8 cellular contexts compared by ENCODE assay signal in genomic region chr19:39792999-39793546, GRCh38. TPM values are rescaled to one million over a fixed set of nuclear protein-coding genes. Genes with fewer than 3 reads are reported as not detected.
DNase-seq lines count a peak whose midpoint lies in the region; ATAC-seq and TF ChIP-seq lines count a peak whose summit lies in the region.

No MANE protein-coding gene starts in this region.

- peak; percentile 82 for DNase-seq in BE2C
- DNase-seq in M059J (ENCODE audit: low read depth): peak; percentile 71
- DNase-seq in SJSA1 (ENCODE audit: low read depth in 1 of 2, low spot score in 2 of 2): peak; percentile 63 to 71
- DNase-seq in activated naive CD4-positive, alpha-beta T cell (lab: John Stamatoyannopoulos, UW): peak; percentile 41 to 66 (median 58)
- peak; percentile 78 for DNase-seq in stomach

- TF ChIP-seq EP300 in gastroesophageal sphincter (IDR thresholded peaks at IDR 0.05) (no peak), stomach (IDR thresholded peaks at IDR 0.05) (no peak)

- TF ChIP-seq POLR2A in gastroesophageal sphincter (IDR thresholded peaks at IDR 0.05) (no peak), stomach (IDR thresholded peaks at IDR 0.05) (no peak)

- no peaks in the 10 kb centered on the region for H3K4me1 ChIP-seq in BE2C
- H3K4me1 ChIP-seq in SJSA1 (replicated peaks): no peaks in the 10 kb centered on the region
- peaks cover 0 to 7% (median 0%) of the 10 kb centered on the region in 3 donors for H3K4me1 ChIP-seq in gastroesophageal sphincter
- H3K4me1 ChIP-seq in neutrophil (ENCODE audit: control insufficient read depth in 1 of 2, insufficient read depth in 1 of 2, low read depth in 1 of 2, low read length in 1 of 2): peaks cover 0 to 5% of the 10 kb centered on the region in 2 experiments
- H3K4me1 ChIP-seq in stomach: no peaks in the 10 kb centered on the region

- no peaks in the 10 kb centered on the region for H3K9me3 ChIP-seq in BE2C
- H3K9me3 ChIP-seq in SJSA1 (replicated peaks): peaks cover 5% of the 10 kb centered on the region
- peaks cover 0 to 10% (median 0%) of the 10 kb centered on the region in 3 donors for H3K9me3 ChIP-seq in gastroesophageal sphincter
- H3K9me3 ChIP-seq in neutrophil: peaks cover 4% of the 10 kb centered on the region
- peaks cover 0 to 9% (median 5%) of the 10 kb centered on the region in 4 donors for H3K9me3 ChIP-seq in stomach

- ATAC-seq in GM21381 (IDR thresholded peaks at IDR 0.05; ENCODE audit: unreplicated experiment): peak; percentile 66
- peak; percentile 96 for ATAC-seq in gastroesophageal sphincter

- peak; percentile 95 for TF ChIP-seq CTCF in BE2C (IDR thresholded peaks at IDR 0.05; ENCODE audit: low read depth, low read length)
- TF ChIP-seq CTCF in gastroesophageal sphincter (IDR thresholded peaks at IDR 0.05): peak; percentile 74 to 93 (median 78)
- TF ChIP-seq CTCF in neutrophil (IDR thresholded peaks at IDR 0.05): peak; percentile 64
- peak in 5 of 7 experiments; percentile 72 to 91 (median 83) for TF ChIP-seq CTCF in stomach (IDR thresholded peaks at IDR 0.05)

- H3K27ac ChIP-seq in SJSA1 (no peak overlapping the region), gastroesophageal sphincter (no peak overlapping the region), neutrophil (no peak overlapping the region), stomach (no peak overlapping the region)

- 0% methylated on average over 7 to 9 of the region's 17 CpGs for WGBS in gastroesophageal sphincter (ENCODE audit: low coverage in 1 of 2), 2 donors
- 0 to 2% (median 1%) methylated on average over 16 to 17 of the region's 17 CpGs for WGBS in stomach, 5 donors

- intact Hi-C loops in stomach (cut with DNase I; ENCODE audit: low total_unique reads): no loop called here

- H3K4me3 ChIP-seq in BE2C (ENCODE audit: low read depth, low read length) (peak overlapping the region; percentile 68), SJSA1 (peak overlapping the region; percentile 32), gastroesophageal sphincter (peak overlapping the region; percentile 35 to 52), neutrophil (ENCODE audit: low read depth in 1 of 2, low read length in 1 of 2) (peak overlapping the region; percentile 39 to 42), stomach (peak overlapping the region; percentile 40 to 62 (median 48))

- H3K27me3 ChIP-seq in BE2C (peaks cover 19% of the 10 kb centered on the region; the same call in 1 of the 2 replicates), SJSA1 (replicated peaks) (peaks cover 25% of the 10 kb centered on the region), gastroesophageal sphincter (peaks cover 18% of the 10 kb centered on the region), neutrophil (peaks cover 24% of the 10 kb centered on the region), stomach (peaks cover 0 to 13% (median 7%) of the 10 kb centered on the region in 3 donors)

- H3K36me3 ChIP-seq in BE2C (no peaks in the 10 kb centered on the region), SJSA1 (no peaks in the 10 kb centered on the region), gastroesophageal sphincter (no peaks in the 10 kb centered on the region), neutrophil (no peaks in the 10 kb centered on the region), stomach (no peaks in the 10 kb centered on the region)

RNA-seq across cellular contexts. Expression of gene LEUTX, which starts 14.4 kb away (rescaled TPM):
- polyA plus RNA-seq in BE2C (2012; ENCODE audit: insufficient read depth, insufficient read length, low read depth): not detected
- total RNA-seq in M059J (2014; rRNA removed; shearing (Covaris generic)): not detected in 2 replicates
- total RNA-seq in SJSA1 (2014; rRNA removed; shearing (Covaris generic)): not detected in 2 replicates
- total RNA-seq in gastroesophageal sphincter (not detected), stomach (not detected)
- polyA plus RNA-seq in stomach: not detected

RNA-seq across cellular contexts. Expression of gene DYRK1B, which starts 40.9 kb away (rescaled TPM):
- polyA plus RNA-seq in BE2C (2012; ENCODE audit: insufficient read depth, insufficient read length, low read depth): 40.5 TPM
- total RNA-seq in M059J (2014; rRNA removed; shearing (Covaris generic)): 4.9 and 10.6 TPM in 2 replicates
- total RNA-seq in SJSA1 (2014; rRNA removed; shearing (Covaris generic)): 1.9 and 2.0 TPM in 2 replicates
- total RNA-seq in gastroesophageal sphincter: 10 to 100 TPM in 2 of 4 donors, 1 to 10 TPM in 2; 8.6 to 19.4 (median 11.4) TPM
- 10 to 100 TPM in 3 of 5 donors, 1 to 10 TPM in 2; 3.9 to 28.4 (median 10.7) TPM for total RNA-seq in stomach
- 10 to 100 TPM in 1 of 3 donors, 1 to 10 TPM in 2; 5.7 to 13.2 (median 9.1) TPM for polyA plus RNA-seq in stomach

RNA-seq across cellular contexts. Expression of gene FBL, which starts 53.1 kb away (rescaled TPM):
- polyA plus RNA-seq in BE2C (2012; ENCODE audit: insufficient read depth, insufficient read length, low read depth): 641 TPM
- total RNA-seq in M059J (2014; rRNA removed; shearing (Covaris generic)): 153 and 191 TPM in 2 replicates
- total RNA-seq in SJSA1 (2014; rRNA removed; shearing (Covaris generic)): 162 and 189 TPM in 2 replicates
- total RNA-seq in gastroesophageal sphincter (100 to 1,000 TPM in 1 of 4 donors, 10 to 100 TPM in 3; 72.5 to 105 (median 89.1) TPM), stomach (100 to 1,000 TPM in 4 of 5 donors, 10 to 100 TPM in 1; 59.8 to 311 (median 129) TPM)
- polyA plus RNA-seq in stomach: 100 to 1,000 TPM; 229 to 331 (median 318) TPM

RNA-seq across cellular contexts. Expression of gene CLC, which starts 55.2 kb away (rescaled TPM):
- polyA plus RNA-seq in BE2C (2012; ENCODE audit: insufficient read depth, insufficient read length, low read depth): not detected
- total RNA-seq in M059J (2014; rRNA removed; shearing (Covaris generic)): not detected in 2 replicates
- total RNA-seq in SJSA1 (2014; rRNA removed; shearing (Covaris generic)): not detected in 2 replicates
- not detected for total RNA-seq in gastroesophageal sphincter
- total RNA-seq in stomach: 1 to 10 TPM in 1 of 5 donors, not detected in 4; 2.8 TPM
- polyA plus RNA-seq in stomach: 1 to 10 TPM in 1 of 3 donors, not detected in 2; 1.7 TPM
